28 cellular contexts compared by ENCODE assay signal in genomic region chr22:30045001-30045887, GRCh38. TPM values are rescaled to one million over a fixed set of nuclear protein-coding genes. Genes with fewer than 3 reads are reported as not detected.
DNase-seq lines count a peak whose midpoint lies in the region; ATAC-seq and TF ChIP-seq lines count a peak whose summit lies in the region.
"Had no signal": no experiment of that assay in that cellular context is flagged by ENCODE, and none has a peak within 500 bp of the region (broad histone marks: within the 10 kb centered on the region; RNA-seq: fewer than 3 reads in every experiment).

No MANE protein-coding gene starts in this region.

- TF ChIP-seq CTCF in breast epithelium (IDR thresholded peaks at IDR 0.05) (no peak), MCF 10A (IDR thresholded peaks at IDR 0.05; ENCODE audit: unreplicated experiment) (no peak), chondrocyte (IDR thresholded peaks at IDR 0.05) (no peak), mesothelial cell of epicardium (IDR thresholded peaks at IDR 0.05; ENCODE audit: unreplicated experiment) (no peak)

- no peak for DNase-seq in breast epithelium (ENCODE audit: low spot score in 2 of 2)
- no peak for DNase-seq in MCF 10A (ENCODE audit: unreplicated experiment)
- no peak for DNase-seq in chondrocyte (ENCODE audit: low spot score)
- DNase-seq in mesothelial cell of epicardium (ENCODE audit: low spot score in 2 of 2, unreplicated experiment in 2 of 2): no peak
- peak; percentile 40 for DNase-seq in ureter (ENCODE audit: low spot score)
- DNase-seq in Karpas-422: no peak
- DNase-seq in SIG-M5 treated with dmso at 0.1 percent for 504 hours (lab: John Stamatoyannopoulos, UW; ENCODE audit: unreplicated experiment): no peak
- DNase-seq: activated CD4-positive, alpha-beta memory T cell treated with anti-CD3 and anti-CD28 coated beads for 36 hours; activated effector memory CD4-positive, alpha-beta T cell treated with anti-CD3 and anti-CD28 coated beads, Interleukin-2, amount 50 U/mL, for 16 hours; MV-4-11; naive B cell; NCI-H146; NCI-H510A treated with DMSO at 0.1 percent for 48 hours; NK-92 treated with Interleukin-12 subunit alpha and Interleukin-12 subunit beta, amount 100 ng/mL, for 24 hours; retina; stimulated activated CD4-positive, alpha-beta T cell treated with anti-CD3 and anti-CD28 coated beads, Interleukin-15, amount 100 ng/mL, for 24 hours; stimulated activated naive CD8-positive, alpha-beta T cell treated with anti-CD3 and anti-CD28 coated beads, Interleukin-15, amount 100 ng/mL, for 72 hours; T-cell; upper lobe of right lung had no signal

- no peaks in the 10 kb centered on the region for H3K27me3 Mint-ChIP-seq in MCF 10A (ENCODE audit: insufficient read depth, unreplicated experiment)
- no peaks in the 10 kb centered on the region for H3K27me3 Mint-ChIP-seq in chondrocyte (ENCODE audit: low read depth)
- no peaks in the 10 kb centered on the region for H3K27me3 Mint-ChIP-seq in mesothelial cell of epicardium (ENCODE audit: low read depth)
- H3K27me3 Mint-ChIP-seq: activated CD4-positive, alpha-beta memory T cell treated with anti-CD3 and anti-CD28 coated beads for 36 hours had no signal

- no peak for ATAC-seq in HG02623 (IDR thresholded peaks at IDR 0.05; ENCODE audit: unreplicated experiment)
- ATAC-seq: Panc1; stimulated activated naive CD8-positive, alpha-beta T cell treated with anti-CD3 and anti-CD28 coated beads, Interleukin-15, amount 100 ng/mL, for 72 hours; T-cell had no signal

- H3K4me2 ChIP-seq in Karpas-422 (ENCODE audit: low read depth, low read length, poor library complexity, severe bottlenecking): no peak overlapping the region
- H3K4me2 ChIP-seq: KMS-11 had no signal

- H3K27ac ChIP-seq in breast epithelium: peak overlapping the region; percentile 81 to 82
- no peak overlapping the region for H3K27ac ChIP-seq in Karpas-422 (ENCODE audit: low read length)
- H3K27ac ChIP-seq: KMS-11, upper lobe of right lung had no signal

- H3K4me3 ChIP-seq in breast epithelium (no peak overlapping the region), Karpas-422 (ENCODE audit: low read length) (no peak overlapping the region)
- H3K4me3 ChIP-seq: A549, body of pancreas, upper lobe of right lung had no signal

- H3K79me2 ChIP-seq in Karpas-422 (ENCODE audit: low read length): no peaks in the 10 kb centered on the region

- intact Hi-C loops in breast epithelium (cut with DNase I; ENCODE audit: low total_unique reads): no loop called here
- intact Hi-C loops in MCF 10A (cut with micrococcal nuclease): no loop called here

- H3K9ac ChIP-seq in Karpas-422 (ENCODE audit: low read length): no peak overlapping the region
- H3K9ac ChIP-seq: KMS-11 had no signal

- no peaks in the 10 kb centered on the region for H3K9me2 ChIP-seq in Karpas-422 (replicated peaks; ENCODE audit: insufficient read depth, low read length)

- H3K9me3 ChIP-seq in breast epithelium (no peaks in the 10 kb centered on the region), Karpas-422 (ENCODE audit: low read length) (no peaks in the 10 kb centered on the region)
- H3K9me3 ChIP-seq: A549, BE2C, body of pancreas, upper lobe of right lung had no signal

- H3K36me3 ChIP-seq in breast epithelium (no peaks in the 10 kb centered on the region), Karpas-422 (ENCODE audit: insufficient read depth, low read length) (no peaks in the 10 kb centered on the region)
- H3K36me3 ChIP-seq: BE2C, upper lobe of right lung had no signal

- H3K4me1 Mint-ChIP-seq in MCF 10A (ENCODE audit: insufficient read depth, unreplicated experiment) (peaks cover 19% of the 10 kb centered on the region), chondrocyte (ENCODE audit: low read depth) (peaks cover 21% of the 10 kb centered on the region), mesothelial cell of epicardium (peaks cover 24% of the 10 kb centered on the region)

- H3K27ac Mint-ChIP-seq in MCF 10A (ENCODE audit: low read depth, unreplicated experiment): no peak overlapping the region
- peak overlapping the region; percentile 14 for H3K27ac Mint-ChIP-seq in chondrocyte (ENCODE audit: unreplicated experiment)
- H3K27ac Mint-ChIP-seq in mesothelial cell of epicardium: peak overlapping the region; percentile 68
- H3K27ac Mint-ChIP-seq: activated CD4-positive, alpha-beta memory T cell treated with anti-CD3 and anti-CD28 coated beads for 36 hours; T-cell had no signal

- H3K4me1 ChIP-seq in breast epithelium (no peaks in the 10 kb centered on the region), Karpas-422 (ENCODE audit: low read length) (no peaks in the 10 kb centered on the region)
- H3K4me1 ChIP-seq: upper lobe of right lung had no signal

- no peaks in the 10 kb centered on the region for H3K27me3 ChIP-seq in breast epithelium
- no peaks in the 10 kb centered on the region for H3K27me3 ChIP-seq in Karpas-422 (ENCODE audit: low read length)
- H3K27me3 ChIP-seq: BE2C, body of pancreas, upper lobe of right lung had no signal

- CTCF ChIA-PET in MCF 10A (lab: Yijun Ruan, JAX): interaction anchor here (0.6 to 0.7 kb wide), 2 partner anchors 222 to 455 kb away, joined by 3 read pairs; no protein-coding TSS in a partner anchor

- no peaks in the 10 kb centered on the region for H3K36me3 Mint-ChIP-seq in MCF 10A (ENCODE audit: insufficient read depth, unreplicated experiment)
- no peaks in the 10 kb centered on the region for H3K36me3 Mint-ChIP-seq in chondrocyte (ENCODE audit: low read depth)
- no peaks in the 10 kb centered on the region for H3K36me3 Mint-ChIP-seq in mesothelial cell of epicardium
- H3K36me3 Mint-ChIP-seq: activated CD4-positive, alpha-beta memory T cell treated with anti-CD3 and anti-CD28 coated beads for 36 hours; naive B cell; T-cell had no signal

- TF ChIP-seq POLR2A in breast epithelium (IDR thresholded peaks at IDR 0.05): no peak

- no peak overlapping the region for H2AFZ ChIP-seq in Karpas-422 (ENCODE audit: low read length)

- H3K4me3 Mint-ChIP-seq in MCF 10A (ENCODE audit: unreplicated experiment): no peak overlapping the region
- H3K4me3 Mint-ChIP-seq in chondrocyte (ENCODE audit: unreplicated experiment): no peak overlapping the region
- H3K4me3 Mint-ChIP-seq in mesothelial cell of epicardium: no peak overlapping the region
- H3K4me3 Mint-ChIP-seq: activated CD4-positive, alpha-beta memory T cell treated with anti-CD3 and anti-CD28 coated beads for 36 hours; naive B cell; stimulated activated naive CD8-positive, alpha-beta T cell treated with anti-CD3 and anti-CD28 coated beads, Interleukin-15, amount 100 ng/mL, for 72 hours had no signal

- no peaks in the 10 kb centered on the region for H4K20me1 ChIP-seq in Karpas-422 (ENCODE audit: insufficient read depth, low read depth, low read length)

- no TSS peak for BruUV-seq in MCF 10A (replicated peaks; lab: Mats Ljungman, UMichigan)

- POLR2A ChIA-PET in MCF 10A (lab: Yijun Ruan, JAX): interaction anchor here (0.7 kb wide), 1 partner anchor 303 kb away, joined by 3 read pairs; no protein-coding TSS in a partner anchor

- H3K9me3 Mint-ChIP-seq in MCF 10A (ENCODE audit: unreplicated experiment) (no peaks in the 10 kb centered on the region), chondrocyte (ENCODE audit: low read depth) (no peaks in the 10 kb centered on the region), mesothelial cell of epicardium (no peaks in the 10 kb centered on the region)
- H3K9me3 Mint-ChIP-seq: activated CD4-positive, alpha-beta memory T cell treated with anti-CD3 and anti-CD28 coated beads for 36 hours; stimulated activated naive CD8-positive, alpha-beta T cell treated with anti-CD3 and anti-CD28 coated beads, Interleukin-15, amount 100 ng/mL, for 72 hours; T-cell had no signal

RNA-seq across cellular contexts. Expression of gene HORMAD2, which starts 35.0 kb away (rescaled TPM):
- not detected for total RNA-seq in breast epithelium
- total RNA-seq in MCF 10A (2022): not detected in 2 replicates
- not detected in 3 replicates for total RNA-seq in chondrocyte
- 0.23 to 0.47 TPM in 2 of 3 replicates, not detected in the other for total RNA-seq in mesothelial cell of epicardium
- total RNA-seq in ureter: not detected
- not detected in 2 replicates for total RNA-seq in Karpas-422 (2014; rRNA removed; shearing (Covaris generic); ENCODE audit: low replicate concordance)
- total RNA-seq: activated CD4-positive, alpha-beta memory T cell treated with anti-CD3 and anti-CD28 coated beads for 36 hours; body of pancreas; fibroblast of lung; kidney epithelial cell; omental fat pad; T-cell; upper lobe of right lung had no signal
